In genomic region chr1:10637833-10638558, GRCh38 we compare ENCODE assay signal across 16 cellular contexts.
A peak's percentile ranks its signal among the peaks of the same experiment; 100 is the strongest.
DNase-seq lines count a peak whose midpoint lies in the region; ATAC-seq and TF ChIP-seq lines count a peak whose summit lies in the region.
"Had no signal": no experiment of that assay in that cellular context is flagged by ENCODE, and none has a peak within 500 bp of the region (broad histone marks: within the 10 kb centered on the region; RNA-seq: fewer than 3 reads in every experiment).

No MANE protein-coding gene starts in this region.

- no peaks in the 10 kb centered on the region for H3K9me3 Mint-ChIP-seq in CD4-positive, alpha-beta T cell
- no peaks in the 10 kb centered on the region for H3K9me3 Mint-ChIP-seq in stimulated activated memory B cell treated with anti-CD40 and anti-IgM and Interleukin-4, amounts not matched to agents 10 μg/mL and 1 μg/mL and 100 μg/mL, for 72 hours
- H3K9me3 Mint-ChIP-seq: activated T-helper 2 cell treated with anti-CD3 and anti-CD28 coated beads, Interferon-gamma antibody, Interleukin-2, Interleukin-4, amounts not matched to agents 10 μg/mL and 5 μg/mL and 100 μg/mL, durations not matched to agents 14 hours and 24 hours and 36 hours; memory B cell; WTC11 had no signal

- H3K9me1 ChIP-seq in IMR-90 (ENCODE audit: insufficient read depth, low read length), result no peaks in the 10 kb centered on the region

- in situ Hi-C loops in IMR-90 (cut with MboI; ENCODE audit: low sequenced_read_pairs), result no loop called here

- TF ChIP-seq POLR2A in IMR-90 (IDR thresholded peaks at IDR 0.05; ENCODE audit: low read depth, low read length), result no peak
- TF ChIP-seq POLR2A in sigmoid colon (IDR thresholded peaks at IDR 0.05), result no peak

- H3K4me3 Mint-ChIP-seq in CD4-positive, alpha-beta T cell, result no peak overlapping the region
- no peak overlapping the region for H3K4me3 Mint-ChIP-seq in stimulated activated memory B cell treated with anti-CD40 and anti-IgM and Interleukin-4, amounts not matched to agents 10 μg/mL and 1 μg/mL and 100 μg/mL, for 72 hours
- H3K4me3 Mint-ChIP-seq: memory B cell, WTC11 had no signal

- no peaks in the 10 kb centered on the region for H3K27me3 Mint-ChIP-seq in CD4-positive, alpha-beta T cell
- no peaks in the 10 kb centered on the region for H3K27me3 Mint-ChIP-seq in stimulated activated memory B cell treated with anti-CD40 and anti-IgM and Interleukin-4, amounts not matched to agents 10 μg/mL and 1 μg/mL and 100 μg/mL, for 72 hours
- H3K27me3 Mint-ChIP-seq: memory B cell had no signal

- no peak overlapping the region for H3K27ac ChIP-seq in CD4-positive, alpha-beta T cell (ENCODE audit: low read depth, low read length)
- no peak overlapping the region for H3K27ac ChIP-seq in IMR-90 (ENCODE audit: insufficient read depth, low read length)
- no peak overlapping the region for H3K27ac ChIP-seq in fibroblast of lung (ENCODE audit: insufficient read depth, low read length)
- peak overlapping the region; percentile 56 to 84 (median 82) for H3K27ac ChIP-seq in sigmoid colon
- H3K27ac ChIP-seq: foreskin keratinocyte, HL-60, right lobe of liver, SJSA1 had no signal

- H3K4me1 Mint-ChIP-seq in CD4-positive, alpha-beta T cell (ENCODE audit: low read depth), result no peaks in the 10 kb centered on the region
- no peaks in the 10 kb centered on the region for H3K4me1 Mint-ChIP-seq in stimulated activated memory B cell treated with anti-CD40 and anti-IgM and Interleukin-4, amounts not matched to agents 10 μg/mL and 1 μg/mL and 100 μg/mL, for 72 hours
- H3K4me1 Mint-ChIP-seq: memory B cell had no signal

- no peak overlapping the region for H3K9ac ChIP-seq in IMR-90 (ENCODE audit: low read depth, low read length)
- no peak overlapping the region for H3K9ac ChIP-seq in fibroblast of lung (ENCODE audit: insufficient read depth, low read length)

- H2AFZ ChIP-seq in IMR-90 (replicated peaks; ENCODE audit: low read length, poor library complexity), result peak overlapping the region; percentile 69
- H2AFZ ChIP-seq in fibroblast of lung (ENCODE audit: low read length), result no peak overlapping the region

- POLR2A ChIA-PET in CD4-positive, alpha-beta T cell (lab: Charles Lee), result no interaction called here
- POLR2A ChIA-PET in IMR-90 (lab: Charles Lee; ENCODE audit: unreplicated experiment), result interaction anchor here (0.7 kb wide), 1 partner anchor 49 kb away, joined by 6 read pairs; no protein-coding TSS in a partner anchor

- H3K4me2 ChIP-seq in IMR-90 (ENCODE audit: low read depth, low read length), result no peak overlapping the region
- peak overlapping the region; percentile 37 for H3K4me2 ChIP-seq in fibroblast of lung (ENCODE audit: extremely low read depth, insufficient read depth, low read length)

- dilution Hi-C loops in IMR-90 (cut with HindIII; ENCODE audit: low sequenced_read_pairs, unreplicated experiment), result no loop called here

- no peak for TF ChIP-seq RAD21 in IMR-90 (IDR thresholded peaks at IDR 0.05; ENCODE audit: low read length)

- no peak overlapping the region for H2BK5ac ChIP-seq in IMR-90 (ENCODE audit: low read depth, low read length, poor library complexity, severe bottlenecking)

- no peaks in the 10 kb centered on the region for H3K27me3 ChIP-seq in CD4-positive, alpha-beta T cell (ENCODE audit: control insufficient read depth, insufficient read depth, low read length)
- peaks cover 8% of the 10 kb centered on the region; the same call in 1 of the 2 replicates for H3K27me3 ChIP-seq in IMR-90 (ENCODE audit: control insufficient read depth, insufficient read depth, low read length)
- H3K27me3 ChIP-seq in fibroblast of lung (ENCODE audit: control insufficient read depth, insufficient read depth, low read length), result no peaks in the 10 kb centered on the region
- H3K27me3 ChIP-seq in sigmoid colon, result peaks cover 0 to 4% (median 0%) of the 10 kb centered on the region in 3 donors
- H3K27me3 ChIP-seq: foreskin keratinocyte, right lobe of liver had no signal

- H3K4me3 ChIP-seq in IMR-90 (ENCODE audit: insufficient read depth, low read depth, low read length) (no peak overlapping the region), fibroblast of lung (replicated peaks in 1 of 4; ENCODE audit: control extremely low read depth in 1 of 4, insufficient read depth in 1 of 4, low read depth in 3 of 4, low read length in 4 of 4) (peak overlapping the region in 2 of 4 experiments; percentile 10 to 22), sigmoid colon (peak overlapping the region in 2 of 4 donors; percentile 13 to 22)
- H3K4me3 ChIP-seq: right lobe of liver, SJSA1 had no signal

- H3K4ac ChIP-seq in IMR-90 (ENCODE audit: low read depth, low read length), result no peak overlapping the region

- H3K27ac Mint-ChIP-seq in CD4-positive, alpha-beta T cell, result no peak overlapping the region
- no peak overlapping the region for H3K27ac Mint-ChIP-seq in stimulated activated memory B cell treated with anti-CD40 and anti-IgM and Interleukin-4, amounts not matched to agents 10 μg/mL and 1 μg/mL and 100 μg/mL, for 72 hours
- H3K27ac Mint-ChIP-seq: activated T-helper 2 cell treated with anti-CD3 and anti-CD28 coated beads, Interferon-gamma antibody, Interleukin-2, Interleukin-4, amounts not matched to agents 10 μg/mL and 5 μg/mL and 100 μg/mL, durations not matched to agents 14 hours and 24 hours and 36 hours; memory B cell; WTC11 had no signal

- intact Hi-C loops in CD4-positive, alpha-beta T cell (cut with DNase I, micrococcal nuclease), result loop anchor here in 1 of 2 experiments (10.0 kb wide), 1 partner anchor 123 kb away; no protein-coding TSS in a partner anchor
- intact Hi-C loops in IMR-90 (cut with micrococcal nuclease) (no loop called here), sigmoid colon (cut with DNase I) (no loop called here)

- no peak overlapping the region for H3K14ac ChIP-seq in IMR-90 (replicated peaks; ENCODE audit: low read depth, low read length)

- H4K8ac ChIP-seq in IMR-90 (ENCODE audit: low read depth in 2 of 2, low read length in 2 of 2), result no peak overlapping the region

- TF ChIP-seq CTCF in CD4-positive, alpha-beta T cell (IDR thresholded peaks at IDR 0.05), result no peak
- TF ChIP-seq CTCF in IMR-90 (conservative IDR thresholded peaks at IDR 0.05; ENCODE audit: low read depth, low read length) (no peak), fibroblast of lung (conservative IDR thresholded peaks at IDR 0.05 in 1 of 2, IDR thresholded peaks at IDR 0.05 in 1 of 2; ENCODE audit: low read depth in 1 of 2, low read length in 2 of 2) (no peak), sigmoid colon (IDR thresholded peaks at IDR 0.05) (peak in 1 of 4 experiments; percentile 17)

- no peaks in the 10 kb centered on the region for H3K9me3 ChIP-seq in CD4-positive, alpha-beta T cell (ENCODE audit: control insufficient read depth, low read length)
- H3K9me3 ChIP-seq in IMR-90 (ENCODE audit: control insufficient read depth, insufficient read depth, low read length) (peaks cover 3% of the 10 kb centered on the region; the same call in 1 of the 2 replicates), fibroblast of lung (ENCODE audit: control insufficient read depth, insufficient read depth, low read depth, low read length) (no peaks in the 10 kb centered on the region), sigmoid colon (no peaks in the 10 kb centered on the region)
- H3K9me3 ChIP-seq: right lobe of liver, SJSA1 had no signal

- no peaks in the 10 kb centered on the region for H3K36me3 Mint-ChIP-seq in CD4-positive, alpha-beta T cell (ENCODE audit: low read depth)
- H3K36me3 Mint-ChIP-seq in stimulated activated memory B cell treated with anti-CD40 and anti-IgM and Interleukin-4, amounts not matched to agents 10 μg/mL and 1 μg/mL and 100 μg/mL, for 72 hours, result peaks cover 37% of the 10 kb centered on the region
- H3K36me3 Mint-ChIP-seq: WTC11 had no signal

- no peaks in the 10 kb centered on the region for H4K20me1 ChIP-seq in IMR-90 (ENCODE audit: insufficient read depth, low read length)
- no peaks in the 10 kb centered on the region for H4K20me1 ChIP-seq in fibroblast of lung (ENCODE audit: control insufficient read depth, extremely low read depth, insufficient read depth, low read length)

- no TSS peak for BruUV-seq in IMR-90 (replicated peaks; lab: Mats Ljungman, UMichigan)

- H3K36me3 ChIP-seq in IMR-90 (ENCODE audit: control insufficient read depth, insufficient read depth, low read length) (no peaks in the 10 kb centered on the region), fibroblast of lung (ENCODE audit: control insufficient read depth, insufficient read depth, low read length) (no peaks in the 10 kb centered on the region), sigmoid colon (peaks cover 7 to 27% (median 11%) of the 10 kb centered on the region in 4 donors)
- H3K36me3 ChIP-seq: right lobe of liver, SJSA1 had no signal

- H3K23ac ChIP-seq in IMR-90 (ENCODE audit: low read depth, low read length), result no peak overlapping the region

- ATAC-seq in CD4-positive, alpha-beta T cell (ENCODE audit: poor library complexity), result peak; percentile 74
- ATAC-seq in IMR-90 (ENCODE audit: low read depth) (no peak), GM19395 (IDR thresholded peaks at IDR 0.05; ENCODE audit: unreplicated experiment) (no peak), GM21737 (IDR thresholded peaks at IDR 0.05; ENCODE audit: unreplicated experiment) (no peak)
- no peak for ATAC-seq in stimulated activated memory B cell treated with anti-CD40 and anti-IgM and Interleukin-4, amounts not matched to agents 10 μg/mL and 1 μg/mL and 100 μg/mL, for 72 hours
- ATAC-seq: foreskin keratinocyte, right lobe of liver had no signal

- H2AK9ac ChIP-seq in IMR-90 (replicated peaks; ENCODE audit: low read depth, low read length, poor library complexity), result no peak overlapping the region

- no peak overlapping the region for H3K56ac ChIP-seq in IMR-90 (ENCODE audit: extremely low read depth, insufficient read depth, low read length)

- no peak overlapping the region for H3K18ac ChIP-seq in IMR-90 (ENCODE audit: low read depth, low read length)

- CTCF ChIA-PET in CD4-positive, alpha-beta T cell (lab: Charles Lee), result no interaction called here
- CTCF ChIA-PET in IMR-90 (lab: Yijun Ruan, JAX), result no interaction called here

- H4K5ac ChIP-seq in IMR-90 (ENCODE audit: low read depth, low read length), result no peak overlapping the region

- H2BK120ac ChIP-seq in IMR-90 (ENCODE audit: low read depth, low read length), result no peak overlapping the region

- H3K79me1 ChIP-seq in IMR-90 (ENCODE audit: low read depth in 1 of 2, low read length in 2 of 2), result no peaks in the 10 kb centered on the region

- no peak overlapping the region for H2BK15ac ChIP-seq in IMR-90 (ENCODE audit: low read depth, low read length)

- no peak overlapping the region for H2AK5ac ChIP-seq in IMR-90 (ENCODE audit: low read depth, low read length)

- 68% methylated on average over 8 of the region's 29 CpGs; no CpG with 5 or more reads in 1 of the 2 experiments for WGBS in IMR-90 (ENCODE audit: extremely low coverage in 2 of 2, insufficient read length in 1 of 2), 2 experiments
- WGBS in sigmoid colon, 2 donors, result 51 to 72% methylated on average over 29 of the region's 29 CpGs

- no peak overlapping the region for H2BK20ac ChIP-seq in IMR-90 (ENCODE audit: low read depth, low read length)

- no peak for DNase-seq in CD4-positive, alpha-beta T cell
- DNase-seq in IMR-90 (no peak), fibroblast of lung (ENCODE audit: low read depth in 2 of 2) (no peak), sigmoid colon (peak; percentile 63), NCI-H1436 (lab: John Stamatoyannopoulos, UW) (no peak)
- DNase-seq: foreskin keratinocyte, NCI-H524 treated with DMSO at 0.1 percent for 48 hours, right lobe of liver had no signal

- no peak overlapping the region for H4K91ac ChIP-seq in IMR-90 (ENCODE audit: insufficient read depth, low read depth, low read length)

- H3K79me2 ChIP-seq in fibroblast of lung (ENCODE audit: control insufficient read depth, insufficient read depth, low read length), result no peaks in the 10 kb centered on the region

- no peak for TF ChIP-seq EP300 in sigmoid colon (IDR thresholded peaks at IDR 0.05)

- H3K4me1 ChIP-seq in IMR-90 (ENCODE audit: control insufficient read depth, insufficient read depth, low read length), result peaks cover 4% of the 10 kb centered on the region
- H3K4me1 ChIP-seq in fibroblast of lung (ENCODE audit: control insufficient read depth, extremely low read depth, insufficient read depth, low read length), result no peaks in the 10 kb centered on the region
- peaks cover 0 to 74% (median 66%) of the 10 kb centered on the region in 4 donors for H3K4me1 ChIP-seq in sigmoid colon

Comparison
In these comparisons a context has a peak if more than half of its experiments do, and no peak if none do; other contexts are left out.
1. H3K27ac ChIP-seq: peak in sigmoid colon (4 of 4); none in CD4-positive, alpha-beta T cell (single experiment), IMR-90 (single experiment) and fibroblast of lung (single experiment).